13 cellular contexts compared by ENCODE assay signal in genomic region chr7:56053993-56054392, GRCh38. TPM values are rescaled to one million over a fixed set of nuclear protein-coding genes. Genes with fewer than 3 reads are reported as not detected.
A peak's percentile ranks its signal among the peaks of the same experiment; 100 is the strongest.
DNase-seq lines count a peak whose midpoint lies in the region; ATAC-seq and TF ChIP-seq lines count a peak whose summit lies in the region.
"Had no signal": no experiment of that assay in that cellular context is flagged by ENCODE, and none has a peak within 500 bp of the region (broad histone marks: within the 10 kb centered on the region; RNA-seq: fewer than 3 reads in every experiment).

No MANE protein-coding gene starts in this region.

- CTCF ChIA-PET in activated CD4-positive, alpha-beta memory T cell treated with anti-CD3 and anti-CD28 coated beads for 36 hours (lab: Charles Lee): interaction anchor here (1.0 to 1.6 kb wide), 2 partner anchors 19 to 21 kb away, joined by 3 to 5 read pairs; no protein-coding TSS in a partner anchor
- CTCF ChIA-PET in activated CD4-positive, alpha-beta memory T cell treated with anti-CD3 and anti-CD28 coated beads, Interleukin-2, amount 10 ng/mL, durations not matched to agents 7 days and 5 days (lab: Charles Lee): interaction anchor here (0.8 to 1.4 kb wide), 5 partner anchors 8 to 52 kb away, joined by 3 to 9 read pairs (median 3); partner anchors contain the start of genes CHCHD2 and SUMF2

- no peak overlapping the region for H2AFZ ChIP-seq in neural progenitor cell (replicated peaks)

- no peaks in the 10 kb centered on the region for H3K9me3 Mint-ChIP-seq in activated CD4-positive, alpha-beta memory T cell treated with anti-CD3 and anti-CD28 coated beads for 36 hours
- H3K9me3 Mint-ChIP-seq in activated CD4-positive, alpha-beta memory T cell treated with anti-CD3 and anti-CD28 coated beads, Interleukin-2, amount 10 ng/mL, durations not matched to agents 7 days and 5 days: no peaks in the 10 kb centered on the region
- H3K9me3 Mint-ChIP-seq in activated naive CD8-positive, alpha-beta T cell treated with anti-CD3 and anti-CD28 coated beads, Interleukin-2, amount 10 ng/mL, durations not matched to agents 7 days and 5 days: no peaks in the 10 kb centered on the region
- no peaks in the 10 kb centered on the region for H3K9me3 Mint-ChIP-seq in neural progenitor cell
- H3K9me3 Mint-ChIP-seq: dendritic cell treated with granulocyte-macrophage colony-stimulating factor and Interleukin-4, amounts not matched to agents 40 ng/mL and 50 ng/mL, for 4 days had no signal

- H3K79me2 ChIP-seq in neural progenitor cell (ENCODE audit: low read depth): peaks cover 95% of the 10 kb centered on the region

- H3K27ac ChIP-seq in HUES64 (ENCODE audit: low read depth, low read length) (no peak overlapping the region), neural progenitor cell (no peak overlapping the region), ovary (no peak overlapping the region)

- ATAC-seq in activated naive CD8-positive, alpha-beta T cell treated with anti-CD3 and anti-CD28 coated beads, Interleukin-2, amount 10 ng/mL, durations not matched to agents 7 days and 5 days (ENCODE audit: low read depth): no peak
- ATAC-seq in HG03565 (IDR thresholded peaks at IDR 0.05; ENCODE audit: unreplicated experiment): no peak

- H3K27ac Mint-ChIP-seq in activated CD4-positive, alpha-beta memory T cell treated with anti-CD3 and anti-CD28 coated beads for 36 hours: peak overlapping the region; percentile 78
- no peak overlapping the region for H3K27ac Mint-ChIP-seq in activated CD4-positive, alpha-beta memory T cell treated with anti-CD3 and anti-CD28 coated beads, Interleukin-2, amount 10 ng/mL, durations not matched to agents 7 days and 5 days
- H3K27ac Mint-ChIP-seq in activated naive CD8-positive, alpha-beta T cell treated with anti-CD3 and anti-CD28 coated beads, Interleukin-2, amount 10 ng/mL, durations not matched to agents 7 days and 5 days: no peak overlapping the region
- no peak overlapping the region for H3K27ac Mint-ChIP-seq in neural progenitor cell
- H3K27ac Mint-ChIP-seq: dendritic cell treated with granulocyte-macrophage colony-stimulating factor and Interleukin-4, amounts not matched to agents 40 ng/mL and 50 ng/mL, for 4 days had no signal

- H3K4me3 Mint-ChIP-seq in activated CD4-positive, alpha-beta memory T cell treated with anti-CD3 and anti-CD28 coated beads for 36 hours: peak overlapping the region; percentile 26
- H3K4me3 Mint-ChIP-seq in activated CD4-positive, alpha-beta memory T cell treated with anti-CD3 and anti-CD28 coated beads, Interleukin-2, amount 10 ng/mL, durations not matched to agents 7 days and 5 days: no peak overlapping the region
- H3K4me3 Mint-ChIP-seq in activated naive CD8-positive, alpha-beta T cell treated with anti-CD3 and anti-CD28 coated beads, Interleukin-2, amount 10 ng/mL, durations not matched to agents 7 days and 5 days: peak overlapping the region; percentile 35
- H3K4me3 Mint-ChIP-seq in neural progenitor cell: peak overlapping the region; percentile 62
- H3K4me3 Mint-ChIP-seq: dendritic cell treated with granulocyte-macrophage colony-stimulating factor and Interleukin-4, amounts not matched to agents 40 ng/mL and 50 ng/mL, for 4 days had no signal

- peaks cover 46% of the 10 kb centered on the region for H3F3A ChIP-seq in neural progenitor cell (ENCODE audit: low read depth)

- no peak for TF ChIP-seq POLR2A in ovary (IDR thresholded peaks at IDR 0.05)

- peaks cover 38% of the 10 kb centered on the region for H3K4me1 Mint-ChIP-seq in activated CD4-positive, alpha-beta memory T cell treated with anti-CD3 and anti-CD28 coated beads for 36 hours (ENCODE audit: low read depth)
- H3K4me1 Mint-ChIP-seq in activated CD4-positive, alpha-beta memory T cell treated with anti-CD3 and anti-CD28 coated beads, Interleukin-2, amount 10 ng/mL, durations not matched to agents 7 days and 5 days: peaks cover 60% of the 10 kb centered on the region
- peaks cover 36% of the 10 kb centered on the region for H3K4me1 Mint-ChIP-seq in activated naive CD8-positive, alpha-beta T cell treated with anti-CD3 and anti-CD28 coated beads, Interleukin-2, amount 10 ng/mL, durations not matched to agents 7 days and 5 days
- peaks cover 27% of the 10 kb centered on the region for H3K4me1 Mint-ChIP-seq in neural progenitor cell

- intact Hi-C loops in activated CD4-positive, alpha-beta memory T cell treated with anti-CD3 and anti-CD28 coated beads for 36 hours (cut with micrococcal nuclease): loop anchor here (2.0 to 5.0 kb wide), 2 partner anchors 522 to 689 kb away; partner anchors contain the start of gene LANCL2
- intact Hi-C loops in ovary (cut with DNase I): no loop called here

- H3K4me3 ChIP-seq in HUES64 (ENCODE audit: low read length): peak overlapping the region; percentile 79; the same call in 1 of the 2 replicates
- no peak overlapping the region for H3K4me3 ChIP-seq in neural progenitor cell
- no peak overlapping the region for H3K4me3 ChIP-seq in ovary
- H3K4me3 ChIP-seq in foreskin fibroblast (ENCODE audit: low read depth in 1 of 2, low read length in 2 of 2): no peak overlapping the region

- no peaks in the 10 kb centered on the region for H3K27me3 Mint-ChIP-seq in activated CD4-positive, alpha-beta memory T cell treated with anti-CD3 and anti-CD28 coated beads for 36 hours
- no peaks in the 10 kb centered on the region for H3K27me3 Mint-ChIP-seq in activated CD4-positive, alpha-beta memory T cell treated with anti-CD3 and anti-CD28 coated beads, Interleukin-2, amount 10 ng/mL, durations not matched to agents 7 days and 5 days
- no peaks in the 10 kb centered on the region for H3K27me3 Mint-ChIP-seq in activated naive CD8-positive, alpha-beta T cell treated with anti-CD3 and anti-CD28 coated beads, Interleukin-2, amount 10 ng/mL, durations not matched to agents 7 days and 5 days
- peaks cover 5% of the 10 kb centered on the region for H3K27me3 Mint-ChIP-seq in neural progenitor cell (ENCODE audit: insufficient read depth, low read depth)
- H3K27me3 Mint-ChIP-seq: dendritic cell treated with granulocyte-macrophage colony-stimulating factor and Interleukin-4, amounts not matched to agents 40 ng/mL and 50 ng/mL, for 4 days had no signal

- POLR2A ChIA-PET in activated CD4-positive, alpha-beta memory T cell treated with anti-CD3 and anti-CD28 coated beads for 36 hours (lab: Charles Lee): interaction anchor here (0.8 kb wide), 1 partner anchor 10 kb away, joined by 3 read pairs; the partner anchor contains the start of gene SUMF2
- POLR2A ChIA-PET in activated CD4-positive, alpha-beta memory T cell treated with anti-CD3 and anti-CD28 coated beads, Interleukin-2, amount 10 ng/mL, durations not matched to agents 7 days and 5 days (lab: Charles Lee): interaction anchor here (0.9 to 3.5 kb wide), 5 partner anchors 9 to 89 kb away, joined by 3 to 16 read pairs (median 5); partner anchors contain the start of gene SUMF2
- POLR2A ChIA-PET in activated naive CD8-positive, alpha-beta T cell treated with anti-CD3 and anti-CD28 coated beads, Interleukin-2, amount 10 ng/mL, durations not matched to agents 7 days and 5 days (lab: Charles Lee): interaction anchor here (1.4 to 1.9 kb wide), 3 partner anchors 9 to 52 kb away, joined by 5 to 8 read pairs (median 7); partner anchors contain the start of genes CHCHD2 and SUMF2

- H3K27me3 ChIP-seq in HUES64 (ENCODE audit: insufficient read depth, low read length) (no peaks in the 10 kb centered on the region), neural progenitor cell (no peaks in the 10 kb centered on the region), ovary (no peaks in the 10 kb centered on the region)

- no peak for TF ChIP-seq EP300 in ovary (IDR thresholded peaks at IDR 0.05)

- no peak for DNase-seq in activated CD4-positive, alpha-beta memory T cell treated with anti-CD3 and anti-CD28 coated beads for 36 hours
- no peak for DNase-seq in activated CD4-positive, alpha-beta memory T cell treated with anti-CD3 and anti-CD28 coated beads, Interleukin-2, amount 10 ng/mL, durations not matched to agents 7 days and 5 days
- no peak for DNase-seq in activated naive CD8-positive, alpha-beta T cell treated with anti-CD3 and anti-CD28 coated beads, Interleukin-2, amount 10 ng/mL, durations not matched to agents 7 days and 5 days
- no peak for DNase-seq in neural progenitor cell (ENCODE audit: low spot score)
- no peak for DNase-seq in ovary
- DNase-seq in foreskin fibroblast: no peak
- DNase-seq: activated CD4-positive, alpha-beta T cell treated with anti-CD3 and anti-CD28 coated beads for 4 hours; amygdala; NCI-H2081 treated with DMSO at 0.1 percent for 48 hours; trophoblast cell had no signal

- H3K4me1 ChIP-seq in HUES64 (ENCODE audit: insufficient read depth, low read length) (peaks cover 9% of the 10 kb centered on the region), neural progenitor cell (peaks cover 16% of the 10 kb centered on the region), ovary (ENCODE audit: insufficient read depth) (peaks cover 12% of the 10 kb centered on the region)

- H3K36me3 ChIP-seq in HUES64 (ENCODE audit: insufficient read depth, low read length) (peaks cover 69% of the 10 kb centered on the region), neural progenitor cell (peaks cover 36% of the 10 kb centered on the region), ovary (no peaks in the 10 kb centered on the region)

- peak overlapping the region; percentile 100; the same call in 1 of the 2 replicates for H3K9ac ChIP-seq in HUES64 (ENCODE audit: low read depth, low read length)
- H3K9ac ChIP-seq in neural progenitor cell: no peak overlapping the region

- TF ChIP-seq CTCF in neural progenitor cell (IDR thresholded peaks at IDR 0.05) (no peak), ovary (IDR thresholded peaks at IDR 0.05) (no peak), foreskin fibroblast (IDR thresholded peaks at IDR 0.05; ENCODE audit: low read depth, low read length) (no peak)

- 92% methylated on average over 2 of the region's 2 CpGs for WGBS in HUES64
- WGBS in ovary, 3 donors: 70 to 84% (median 76%) methylated on average over 2 of the region's 2 CpGs

- H3K9me3 ChIP-seq in HUES64 (ENCODE audit: insufficient read depth, low read depth, low read length) (no peaks in the 10 kb centered on the region), neural progenitor cell (ENCODE audit: low read depth) (no peaks in the 10 kb centered on the region), ovary (no peaks in the 10 kb centered on the region)

- peaks cover 54% of the 10 kb centered on the region for H3K36me3 Mint-ChIP-seq in activated CD4-positive, alpha-beta memory T cell treated with anti-CD3 and anti-CD28 coated beads for 36 hours
- peaks cover 58% of the 10 kb centered on the region for H3K36me3 Mint-ChIP-seq in activated CD4-positive, alpha-beta memory T cell treated with anti-CD3 and anti-CD28 coated beads, Interleukin-2, amount 10 ng/mL, durations not matched to agents 7 days and 5 days (ENCODE audit: low read depth)
- peaks cover 28% of the 10 kb centered on the region for H3K36me3 Mint-ChIP-seq in activated naive CD8-positive, alpha-beta T cell treated with anti-CD3 and anti-CD28 coated beads, Interleukin-2, amount 10 ng/mL, durations not matched to agents 7 days and 5 days
- peaks cover 24% of the 10 kb centered on the region for H3K36me3 Mint-ChIP-seq in neural progenitor cell

- H4K20me1 ChIP-seq in neural progenitor cell (ENCODE audit: low read depth): peaks cover 36% of the 10 kb centered on the region

- peak overlapping the region; percentile 4 for H3K4me2 ChIP-seq in neural progenitor cell

RNA-seq across cellular contexts. Expression of gene CCT6A, which starts 2.4 kb away (rescaled TPM):
- 100 to 1,000 TPM; 222 to 230 TPM for total RNA-seq in activated CD4-positive, alpha-beta memory T cell treated with anti-CD3 and anti-CD28 coated beads for 36 hours
- total RNA-seq in activated CD4-positive, alpha-beta memory T cell treated with anti-CD3 and anti-CD28 coated beads, Interleukin-2, amount 10 ng/mL, durations not matched to agents 7 days and 5 days: 100 to 1,000 TPM; 105 TPM
- 297 TPM for polyA plus RNA-seq in HUES64 (2013, experiment 1 of 2)
- 273 TPM for polyA plus RNA-seq in HUES64 (2013, experiment 2 of 2)
- total RNA-seq in activated naive CD8-positive, alpha-beta T cell treated with anti-CD3 and anti-CD28 coated beads, Interleukin-2, amount 10 ng/mL, durations not matched to agents 7 days and 5 days: 100 to 1,000 TPM in 1 of 2 experiments, 10 to 100 TPM in 1; 94.9 to 102 TPM
- 255 and 349 TPM in 2 replicates for total RNA-seq in neural progenitor cell (ENCODE audit: low replicate concordance)
- 100 to 1,000 TPM in 1 of 7 donors, 10 to 100 TPM in 6; 50.2 to 108 (median 78.3) TPM for total RNA-seq in ovary
- 100 to 1,000 TPM in 1 of 2 donors, 10 to 100 TPM in 1; 69.1 to 112 TPM for polyA plus RNA-seq in ovary

RNA-seq across cellular contexts. Expression of gene PSPH, which starts 2.7 kb away (rescaled TPM):
- 10 to 100 TPM; 16.3 to 20.9 TPM for total RNA-seq in activated CD4-positive, alpha-beta memory T cell treated with anti-CD3 and anti-CD28 coated beads for 36 hours
- total RNA-seq in activated CD4-positive, alpha-beta memory T cell treated with anti-CD3 and anti-CD28 coated beads, Interleukin-2, amount 10 ng/mL, durations not matched to agents 7 days and 5 days: 10 to 100 TPM; 12.0 to 13.7 TPM
- polyA plus RNA-seq in HUES64 (2013, experiment 1 of 2): 41.6 TPM
- 39.7 TPM for polyA plus RNA-seq in HUES64 (2013, experiment 2 of 2)
- 10 to 100 TPM in 1 of 2 experiments, 1 to 10 TPM in 1; 7.9 to 10.1 TPM for total RNA-seq in activated naive CD8-positive, alpha-beta T cell treated with anti-CD3 and anti-CD28 coated beads, Interleukin-2, amount 10 ng/mL, durations not matched to agents 7 days and 5 days
- total RNA-seq in neural progenitor cell (ENCODE audit: low replicate concordance): 54.9 and 72.2 TPM in 2 replicates
- 10 to 100 TPM; 10.3 to 36.9 (median 14.8) TPM for total RNA-seq in ovary
- polyA plus RNA-seq in ovary: 10 to 100 TPM in 1 of 2 donors, 1 to 10 TPM in 1; 7.5 to 10.3 TPM

RNA-seq across cellular contexts. Expression of gene SUMF2, which starts 10.1 kb away (rescaled TPM):
- total RNA-seq in activated CD4-positive, alpha-beta memory T cell treated with anti-CD3 and anti-CD28 coated beads for 36 hours: 100 to 1,000 TPM; 130 to 133 TPM
- 100 to 1,000 TPM; 118 to 119 TPM for total RNA-seq in activated CD4-positive, alpha-beta memory T cell treated with anti-CD3 and anti-CD28 coated beads, Interleukin-2, amount 10 ng/mL, durations not matched to agents 7 days and 5 days
- polyA plus RNA-seq in HUES64 (2013, experiment 1 of 2): 43.5 TPM
- 52.6 TPM for polyA plus RNA-seq in HUES64 (2013, experiment 2 of 2)
- total RNA-seq in activated naive CD8-positive, alpha-beta T cell treated with anti-CD3 and anti-CD28 coated beads, Interleukin-2, amount 10 ng/mL, durations not matched to agents 7 days and 5 days: 100 to 1,000 TPM; 147 to 156 TPM
- 76.1 and 109 TPM in 2 replicates for total RNA-seq in neural progenitor cell (ENCODE audit: low replicate concordance)
- total RNA-seq in ovary: 100 to 1,000 TPM in 5 of 7 donors, 10 to 100 TPM in 2; 56.3 to 119 (median 105) TPM
- polyA plus RNA-seq in ovary: 100 to 1,000 TPM in 1 of 2 donors, 10 to 100 TPM in 1; 90.2 to 167 TPM

RNA-seq across cellular contexts. Expression of gene PHKG1, which starts 38.8 kb away (rescaled TPM):
- total RNA-seq in activated CD4-positive, alpha-beta memory T cell treated with anti-CD3 and anti-CD28 coated beads for 36 hours: 1 to 10 TPM; 2.4 to 3.0 TPM
- 1 to 10 TPM; 1.5 to 2.2 TPM for total RNA-seq in activated CD4-positive, alpha-beta memory T cell treated with anti-CD3 and anti-CD28 coated beads, Interleukin-2, amount 10 ng/mL, durations not matched to agents 7 days and 5 days
- polyA plus RNA-seq in HUES64 (2013, experiment 1 of 2): 0.35 TPM
- not detected for polyA plus RNA-seq in HUES64 (2013, experiment 2 of 2)
- 1 to 10 TPM; 2.3 to 2.4 TPM for total RNA-seq in activated naive CD8-positive, alpha-beta T cell treated with anti-CD3 and anti-CD28 coated beads, Interleukin-2, amount 10 ng/mL, durations not matched to agents 7 days and 5 days
- total RNA-seq in neural progenitor cell (ENCODE audit: low replicate concordance) (not detected in 2 replicates), ovary (1 to 10 TPM; 1.0 to 2.3 (median 1.1) TPM)
- 1 to 10 TPM in 1 of 2 donors, under 1 TPM in 1; 0.97 to 1.2 TPM for polyA plus RNA-seq in ovary

RNA-seq across cellular contexts. Expression of gene CHCHD2, which starts 52.3 kb away (rescaled TPM):
- total RNA-seq in activated CD4-positive, alpha-beta memory T cell treated with anti-CD3 and anti-CD28 coated beads for 36 hours: 100 to 1,000 TPM; 764 to 766 TPM
- 100 to 1,000 TPM; 482 to 505 TPM for total RNA-seq in activated CD4-positive, alpha-beta memory T cell treated with anti-CD3 and anti-CD28 coated beads, Interleukin-2, amount 10 ng/mL, durations not matched to agents 7 days and 5 days
- 219 TPM for polyA plus RNA-seq in HUES64 (2013, experiment 1 of 2)
- polyA plus RNA-seq in HUES64 (2013, experiment 2 of 2): 191 TPM
- 100 to 1,000 TPM; 354 to 370 TPM for total RNA-seq in activated naive CD8-positive, alpha-beta T cell treated with anti-CD3 and anti-CD28 coated beads, Interleukin-2, amount 10 ng/mL, durations not matched to agents 7 days and 5 days
- total RNA-seq in neural progenitor cell (ENCODE audit: low replicate concordance) (64.1 and 70.5 TPM in 2 replicates), ovary (100 to 1,000 TPM; 241 to 389 (median 282) TPM)
- polyA plus RNA-seq in ovary: 100 to 1,000 TPM; 323 to 409 TPM
